In genomic region chr10:102476466-102477141, GRCh38 we compare ENCODE assay signal across 18 cellular contexts. TPM values are rescaled to one million over a fixed set of nuclear protein-coding genes. Genes with fewer than 3 reads are reported as not detected.
DNase-seq lines count a peak whose midpoint lies in the region; ATAC-seq and TF ChIP-seq lines count a peak whose summit lies in the region.
"Had no signal": no experiment of that assay in that cellular context is flagged by ENCODE, and none has a peak within 500 bp of the region (broad histone marks: within the 10 kb centered on the region; RNA-seq: fewer than 3 reads in every experiment).

No MANE protein-coding gene starts in this region.

- peak overlapping the region; percentile 65 for H3K27ac Mint-ChIP-seq in activated CD4-positive, alpha-beta memory T cell treated with anti-CD3 and anti-CD28 coated beads for 36 hours
- H3K27ac Mint-ChIP-seq in activated CD4-positive, alpha-beta memory T cell treated with anti-CD3 and anti-CD28 coated beads, Interleukin-2, amount 10 ng/mL, durations not matched to agents 7 days and 5 days = no peak overlapping the region
- peak overlapping the region; percentile 68 for H3K27ac Mint-ChIP-seq in activated naive CD8-positive, alpha-beta T cell treated with anti-CD3 and anti-CD28 coated beads for 36 hours

- no peak overlapping the region for H3K4me3 ChIP-seq in sigmoid colon
- H3K4me3 ChIP-seq: coronary artery, gastrocnemius medialis, stomach had no signal

- CTCF ChIA-PET in activated CD4-positive, alpha-beta memory T cell treated with anti-CD3 and anti-CD28 coated beads for 36 hours (lab: Charles Lee) = interaction anchor here (0.8 to 6.0 kb wide), 3 partner anchors 23 to 247 kb away, joined by 4 to 44 read pairs (median 4); partner anchors contain the start of gene NFKB2
- CTCF ChIA-PET in activated CD4-positive, alpha-beta memory T cell treated with anti-CD3 and anti-CD28 coated beads, Interleukin-2, amount 10 ng/mL, durations not matched to agents 7 days and 5 days (lab: Charles Lee) = interaction anchor here (1.3 to 1.8 kb wide), 2 partner anchors 15 to 42 kb away, joined by 3 to 5 read pairs; no protein-coding TSS in a partner anchor

- no peak for TF ChIP-seq CTCF in sigmoid colon (IDR thresholded peaks at IDR 0.05)

- no peak for TF ChIP-seq POLR2A in sigmoid colon (IDR thresholded peaks at IDR 0.05)

- no peaks in the 10 kb centered on the region for H3K9me3 Mint-ChIP-seq in activated CD4-positive, alpha-beta memory T cell treated with anti-CD3 and anti-CD28 coated beads for 36 hours
- no peaks in the 10 kb centered on the region for H3K9me3 Mint-ChIP-seq in activated CD4-positive, alpha-beta memory T cell treated with anti-CD3 and anti-CD28 coated beads, Interleukin-2, amount 10 ng/mL, durations not matched to agents 7 days and 5 days
- H3K9me3 Mint-ChIP-seq in activated naive CD8-positive, alpha-beta T cell treated with anti-CD3 and anti-CD28 coated beads for 36 hours = no peaks in the 10 kb centered on the region
- H3K9me3 Mint-ChIP-seq: CD8-positive, alpha-beta memory T cell had no signal

- no peak for TF ChIP-seq EP300 in sigmoid colon (IDR thresholded peaks at IDR 0.05)

- no peak for DNase-seq in activated CD4-positive, alpha-beta memory T cell treated with anti-CD3 and anti-CD28 coated beads for 36 hours
- no peak for DNase-seq in activated CD4-positive, alpha-beta memory T cell treated with anti-CD3 and anti-CD28 coated beads, Interleukin-2, amount 10 ng/mL, durations not matched to agents 7 days and 5 days
- peak; percentile 35 for DNase-seq in HK-2 (ENCODE audit: unreplicated experiment)
- no peak for DNase-seq in activated naive CD8-positive, alpha-beta T cell treated with anti-CD3 and anti-CD28 coated beads for 36 hours
- DNase-seq in sigmoid colon = no peak
- no peak for DNase-seq in HT-29 (ENCODE audit: low spot score)
- no peak for DNase-seq in NCI-H2171 treated with DMSO at 0.1 percent for 48 hours (lab: John Stamatoyannopoulos, UW)
- DNase-seq: activated CD4-positive, CD25-positive, alpha-beta regulatory T cell treated with anti-CD3 and anti-CD28 coated beads, Interleukin-2, amount 50 U/mL, for 72 hours; gastrocnemius medialis; GDM1; left ventricle myocardium superior; NCI-H2227 treated with DMSO at 0.1 percent for 48 hours; SIG-M5; stomach had no signal

- peaks cover 21% of the 10 kb centered on the region for H3K4me1 Mint-ChIP-seq in activated CD4-positive, alpha-beta memory T cell treated with anti-CD3 and anti-CD28 coated beads for 36 hours (ENCODE audit: low read depth)
- peaks cover 14% of the 10 kb centered on the region for H3K4me1 Mint-ChIP-seq in activated CD4-positive, alpha-beta memory T cell treated with anti-CD3 and anti-CD28 coated beads, Interleukin-2, amount 10 ng/mL, durations not matched to agents 7 days and 5 days
- peaks cover 27% of the 10 kb centered on the region for H3K4me1 Mint-ChIP-seq in activated naive CD8-positive, alpha-beta T cell treated with anti-CD3 and anti-CD28 coated beads for 36 hours

- H3K36me3 Mint-ChIP-seq in activated CD4-positive, alpha-beta memory T cell treated with anti-CD3 and anti-CD28 coated beads for 36 hours = peaks cover 10% of the 10 kb centered on the region
- peaks cover 30% of the 10 kb centered on the region for H3K36me3 Mint-ChIP-seq in activated CD4-positive, alpha-beta memory T cell treated with anti-CD3 and anti-CD28 coated beads, Interleukin-2, amount 10 ng/mL, durations not matched to agents 7 days and 5 days (ENCODE audit: low read depth)
- H3K36me3 Mint-ChIP-seq in activated naive CD8-positive, alpha-beta T cell treated with anti-CD3 and anti-CD28 coated beads for 36 hours = peaks cover 14% of the 10 kb centered on the region

- intact Hi-C loops in activated CD4-positive, alpha-beta memory T cell treated with anti-CD3 and anti-CD28 coated beads for 36 hours (cut with micrococcal nuclease) = loop anchor here (5.0 kb wide), 1 partner anchor 54 kb away; the partner anchor contains the start of gene FBXL15
- intact Hi-C loops in sigmoid colon (cut with DNase I) = loop anchor here (5.0 kb wide), 1 partner anchor 54 kb away; the partner anchor contains the start of gene FBXL15

- WGBS in sigmoid colon, 2 donors = 65 to 72% methylated on average over 9 of the region's 9 CpGs

- H3K4me1 ChIP-seq in sigmoid colon = no peaks in the 10 kb centered on the region
- H3K4me1 ChIP-seq: gastrocnemius medialis had no signal

- H3K9me3 ChIP-seq in sigmoid colon = no peaks in the 10 kb centered on the region
- H3K9me3 ChIP-seq: gastrocnemius medialis, stomach had no signal

- peaks cover 12 to 27% (median 22%) of the 10 kb centered on the region in 4 donors for H3K36me3 ChIP-seq in sigmoid colon

- ATAC-seq in HG03039 (IDR thresholded peaks at IDR 0.05; ENCODE audit: unreplicated experiment) = no peak
- ATAC-seq: gastrocnemius medialis, left ventricle myocardium superior had no signal

- no peaks in the 10 kb centered on the region for H3K27me3 ChIP-seq in sigmoid colon
- H3K27me3 ChIP-seq: gastrocnemius medialis, stomach had no signal

- H3K27ac ChIP-seq in sigmoid colon = peak overlapping the region in 3 of 4 donors; percentile 20 to 26 (median 20)
- H3K27ac ChIP-seq: coronary artery, epithelial cell of prostate had no signal

- no peaks in the 10 kb centered on the region for H3K27me3 Mint-ChIP-seq in activated CD4-positive, alpha-beta memory T cell treated with anti-CD3 and anti-CD28 coated beads for 36 hours
- no peaks in the 10 kb centered on the region for H3K27me3 Mint-ChIP-seq in activated CD4-positive, alpha-beta memory T cell treated with anti-CD3 and anti-CD28 coated beads, Interleukin-2, amount 10 ng/mL, durations not matched to agents 7 days and 5 days
- H3K27me3 Mint-ChIP-seq in activated naive CD8-positive, alpha-beta T cell treated with anti-CD3 and anti-CD28 coated beads for 36 hours = no peaks in the 10 kb centered on the region
- H3K27me3 Mint-ChIP-seq: CD8-positive, alpha-beta memory T cell had no signal

- POLR2A ChIA-PET in activated CD4-positive, alpha-beta memory T cell treated with anti-CD3 and anti-CD28 coated beads for 36 hours (lab: Charles Lee) = interaction anchor here (0.6 to 1.0 kb wide), 2 partner anchors 16 to 773 kb away, joined by 3 read pairs; no protein-coding TSS in a partner anchor
- POLR2A ChIA-PET in activated CD4-positive, alpha-beta memory T cell treated with anti-CD3 and anti-CD28 coated beads, Interleukin-2, amount 10 ng/mL, durations not matched to agents 7 days and 5 days (lab: Charles Lee) = interaction anchor here (1.0 to 2.9 kb wide), 5 partner anchors 11 to 56 kb away, joined by 3 to 6 read pairs (median 3); partner anchors contain the start of genes FBXL15 and SUFU

- H3K4me3 Mint-ChIP-seq in activated CD4-positive, alpha-beta memory T cell treated with anti-CD3 and anti-CD28 coated beads for 36 hours = no peak overlapping the region
- H3K4me3 Mint-ChIP-seq in activated CD4-positive, alpha-beta memory T cell treated with anti-CD3 and anti-CD28 coated beads, Interleukin-2, amount 10 ng/mL, durations not matched to agents 7 days and 5 days = no peak overlapping the region
- no peak overlapping the region for H3K4me3 Mint-ChIP-seq in activated naive CD8-positive, alpha-beta T cell treated with anti-CD3 and anti-CD28 coated beads for 36 hours
- H3K4me3 Mint-ChIP-seq: CD8-positive, alpha-beta memory T cell had no signal

RNA-seq across cellular contexts. Expression of gene C10orf95, which starts 25.3 kb away (rescaled TPM):
- total RNA-seq in activated CD4-positive, alpha-beta memory T cell treated with anti-CD3 and anti-CD28 coated beads for 36 hours = under 1 TPM; 0.19 to 0.48 TPM
- total RNA-seq in activated CD4-positive, alpha-beta memory T cell treated with anti-CD3 and anti-CD28 coated beads, Interleukin-2, amount 10 ng/mL, durations not matched to agents 7 days and 5 days = under 1 TPM in 1 of 2 experiments, not detected in 1; 0.33 TPM
- total RNA-seq in activated naive CD8-positive, alpha-beta T cell treated with anti-CD3 and anti-CD28 coated beads for 36 hours = under 1 TPM; 0.49 to 0.62 TPM
- under 1 TPM in 1 of 4 donors, not detected in 3; 0.36 TPM for total RNA-seq in sigmoid colon
- 1 to 10 TPM in 2 of 3 donors, under 1 TPM in 1; 0.92 to 2.4 (median 1.1) TPM for polyA plus RNA-seq in sigmoid colon
- total RNA-seq in HT-29 (2014; rRNA removed; shearing (Covaris generic)) = 4.5 and 11.7 TPM in 2 replicates
- total RNA-seq: gastrocnemius medialis, left ventricle myocardium superior had no signal

RNA-seq across cellular contexts. Expression of gene ACTR1A, which starts 25.9 kb away (rescaled TPM):
- 10 to 100 TPM; 56.9 to 62.2 TPM for total RNA-seq in activated CD4-positive, alpha-beta memory T cell treated with anti-CD3 and anti-CD28 coated beads for 36 hours
- total RNA-seq in activated CD4-positive, alpha-beta memory T cell treated with anti-CD3 and anti-CD28 coated beads, Interleukin-2, amount 10 ng/mL, durations not matched to agents 7 days and 5 days = 10 to 100 TPM; 74.3 to 78.9 TPM
- total RNA-seq in activated naive CD8-positive, alpha-beta T cell treated with anti-CD3 and anti-CD28 coated beads for 36 hours = 10 to 100 TPM; 51.1 to 54.9 TPM
- total RNA-seq in sigmoid colon = 100 to 1,000 TPM; 124 to 146 (median 137) TPM
- polyA plus RNA-seq in sigmoid colon = 10 to 100 TPM; 48.6 to 75.0 (median 69.4) TPM
- total RNA-seq in HT-29 (2014; rRNA removed; shearing (Covaris generic)) = 65.8 and 66.2 TPM in 2 replicates

RNA-seq across cellular contexts. Expression of gene SUFU, which starts 27.2 kb away (rescaled TPM):
- 1 to 10 TPM; 8.2 to 10.0 TPM for total RNA-seq in activated CD4-positive, alpha-beta memory T cell treated with anti-CD3 and anti-CD28 coated beads for 36 hours
- 10 to 100 TPM; 18.0 to 19.6 TPM for total RNA-seq in activated CD4-positive, alpha-beta memory T cell treated with anti-CD3 and anti-CD28 coated beads, Interleukin-2, amount 10 ng/mL, durations not matched to agents 7 days and 5 days
- 1 to 10 TPM; 5.7 to 6.0 TPM for total RNA-seq in activated naive CD8-positive, alpha-beta T cell treated with anti-CD3 and anti-CD28 coated beads for 36 hours
- 10 to 100 TPM in 1 of 4 donors, 1 to 10 TPM in 3; 5.0 to 10.5 (median 6.7) TPM for total RNA-seq in sigmoid colon
- 1 to 10 TPM; 1.2 to 6.6 (median 3.2) TPM for polyA plus RNA-seq in sigmoid colon
- total RNA-seq in HT-29 (2014; rRNA removed; shearing (Covaris generic)) = 1.8 and 2.0 TPM in 2 replicates

RNA-seq across cellular contexts. Expression of gene CUEDC2, which starts 44.2 kb away (rescaled TPM):
- total RNA-seq in activated CD4-positive, alpha-beta memory T cell treated with anti-CD3 and anti-CD28 coated beads for 36 hours = 10 to 100 TPM; 68.6 to 68.9 TPM
- 10 to 100 TPM; 60.9 to 64.5 TPM for total RNA-seq in activated CD4-positive, alpha-beta memory T cell treated with anti-CD3 and anti-CD28 coated beads, Interleukin-2, amount 10 ng/mL, durations not matched to agents 7 days and 5 days
- total RNA-seq in activated naive CD8-positive, alpha-beta T cell treated with anti-CD3 and anti-CD28 coated beads for 36 hours = 10 to 100 TPM; 66.3 to 73.8 TPM
- 10 to 100 TPM; 65.2 to 93.5 (median 82.4) TPM for total RNA-seq in sigmoid colon
- polyA plus RNA-seq in sigmoid colon = 10 to 100 TPM; 30.0 to 47.7 (median 33.3) TPM
- 37.0 and 38.6 TPM in 2 replicates for total RNA-seq in HT-29 (2014; rRNA removed; shearing (Covaris generic))

RNA-seq across cellular contexts. Expression of gene FBXL15, which starts 56.0 kb away (rescaled TPM):
- total RNA-seq in activated CD4-positive, alpha-beta memory T cell treated with anti-CD3 and anti-CD28 coated beads for 36 hours = 10 to 100 TPM; 10.8 to 11.4 TPM
- total RNA-seq in activated CD4-positive, alpha-beta memory T cell treated with anti-CD3 and anti-CD28 coated beads, Interleukin-2, amount 10 ng/mL, durations not matched to agents 7 days and 5 days = 10 to 100 TPM; 13.5 to 14.3 TPM
- total RNA-seq in activated naive CD8-positive, alpha-beta T cell treated with anti-CD3 and anti-CD28 coated beads for 36 hours = 10 to 100 TPM; 11.7 to 13.0 TPM
- 10 to 100 TPM; 19.7 to 51.3 (median 34.2) TPM for total RNA-seq in sigmoid colon
- polyA plus RNA-seq in sigmoid colon = 10 to 100 TPM; 19.0 to 36.7 (median 21.0) TPM
- 25.5 and 49.5 TPM in 2 replicates for total RNA-seq in HT-29 (2014; rRNA removed; shearing (Covaris generic))
